In genomic region chr17:1796800-1797199, GRCh38 we compare ENCODE assay signal across 19 cellular contexts. TPM values are rescaled to one million over a fixed set of nuclear protein-coding genes. Genes with fewer than 3 reads are reported as not detected.
DNase-seq lines count a peak whose midpoint lies in the region; ATAC-seq, FAIRE-seq and TF ChIP-seq lines count a peak whose summit lies in the region.
"Had no signal": no experiment of that assay in that cellular context is flagged by ENCODE, and none has a peak within 500 bp of the region (broad histone marks: within the 10 kb centered on the region; RNA-seq: fewer than 3 reads in every experiment).

No MANE protein-coding gene starts in this region.

- no peak overlapping the region for H3K27ac ChIP-seq in right lobe of liver
- no peak overlapping the region for H3K27ac ChIP-seq in HepG2 (ENCODE audit: extremely low read length, insufficient read depth, low read length)
- H3K27ac ChIP-seq in heart left ventricle, result peak overlapping the region; percentile 19 to 85 (median 76)
- H3K27ac ChIP-seq: A549 had no signal

- H3K4me1 ChIP-seq in right lobe of liver (peaks cover 0 to 6% (median 2%) of the 10 kb centered on the region in 4 donors), HepG2 (ENCODE audit: insufficient read depth, low read length) (peaks cover 11% of the 10 kb centered on the region), heart left ventricle (peaks cover 0 to 43% (median 18%) of the 10 kb centered on the region in 12 donors)
- H3K4me1 ChIP-seq: A549, Caco-2, prostate gland had no signal

- CTCF ChIA-PET in HepG2 (lab: Yijun Ruan, JAX; ENCODE audit: low intra/inter-chr PET ratio, low total read pairs), result no interaction called here

- H3K4me2 ChIP-seq in HepG2 (ENCODE audit: low read depth, low read length), result no peak overlapping the region
- H3K4me2 ChIP-seq: A549 had no signal

- intact Hi-C loops in right lobe of liver (cut with DNase I), result no loop called here
- intact Hi-C loops in HepG2 (cut with micrococcal nuclease; ENCODE audit: unreplicated experiment), result no loop called here
- intact Hi-C loops in heart left ventricle (cut with DNase I), result loop anchor here in 2 of 10 donors (10.0 kb wide), 2 partner anchors 48 to 228 kb away; partner anchors contain the start of gene RTN4RL1 (in 1 of the 2)

- no peaks in the 10 kb centered on the region for H4K20me1 ChIP-seq in HepG2 (ENCODE audit: insufficient read depth, low read length)

- in situ Hi-C loops in HepG2 (cut with HindIII; ENCODE audit: extremely low pct_ligation_motif_present, low pct_unique_long_range_greater_than_20kb), result no loop called here

- TF ChIP-seq EP300 in HepG2 (IDR thresholded peaks at IDR 0.05; ENCODE audit: low read depth in 2 of 2, low read length in 2 of 2) (no peak), HepG2 (CRISPR knock-in tag; IDR thresholded peaks at IDR 0.05; ENCODE audit: borderline replicate concordance) (no peak)

- H2AFZ ChIP-seq in HepG2 (ENCODE audit: low read length), result no peak overlapping the region

- peaks cover 0 to 13% (median 0%) of the 10 kb centered on the region in 4 donors for H3K36me3 ChIP-seq in right lobe of liver
- H3K36me3 ChIP-seq in HepG2 (replicated peaks in 1 of 2; ENCODE audit: control insufficient read depth in 1 of 2, insufficient read depth in 2 of 2, low read length in 2 of 2), result peaks cover 7 to 28% of the 10 kb centered on the region in 2 experiments
- H3K36me3 ChIP-seq in heart left ventricle, result peaks cover 0 to 26% (median 15%) of the 10 kb centered on the region in 9 donors

- WGBS in right lobe of liver (ENCODE audit: insufficient coverage, low coverage, low lambda C conversion rate, missing lambda C conversion rate), result 15% methylated on average over 1 of the region's 1 CpG
- WGBS in HepG2 (ENCODE audit: low lambda C conversion rate), result 94% methylated on average over 1 of the region's 1 CpG
- WGBS in heart left ventricle, 4 donors, result 0 to 3% (median 1%) methylated on average over 1 of the region's 1 CpG

- peak overlapping the region; percentile 5 for H3K27ac Mint-ChIP-seq in osteocyte (ENCODE audit: unreplicated experiment)
- H3K27ac Mint-ChIP-seq: activated naive CD8-positive, alpha-beta T cell treated with anti-CD3 and anti-CD28 coated beads, Interleukin-2, amount 50 U/mL, for 24 hours had no signal

- DNase-seq in right lobe of liver (no peak), HepG2 (ENCODE audit: low spot score) (no peak), heart left ventricle (peak in 1 of 5 donors; percentile 48), osteocyte (ENCODE audit: extremely low spot score, unreplicated experiment) (no peak), MV-4-11 (lab: John Stamatoyannopoulos, UW) (no peak), GM10266 (ENCODE audit: extremely low spot score) (no peak), dermis blood vessel endothelial cell (no peak)
- DNase-seq: activated CD4-positive, alpha-beta T cell treated with anti-CD3 and anti-CD28 coated beads for 48 hours; activated naive CD8-positive, alpha-beta T cell treated with anti-CD3 and anti-CD28 coated beads, Interleukin-2, amount 50 U/mL, for 24 hours; activated T-cell treated with anti-CD3 and anti-CD28 coated beads, Interleukin-2, amount 50 U/mL, for 48 hours; Caco-2; H7; NCI-H1930; NCI-H69; stimulated activated CD4-positive, alpha-beta T cell treated with anti-CD3 and anti-CD28 coated beads, Interleukin-2, amount 100 ng/mL, for 24 hours; T-helper 2 cell had no signal

- H3K9ac ChIP-seq in HepG2 (ENCODE audit: insufficient read depth, low read depth, low read length), result no peak overlapping the region

- no TSS peak for BruUV-seq in HepG2 (replicated peaks; lab: Mats Ljungman, UMichigan)

- no peak for TF ChIP-seq CTCF in right lobe of liver (IDR thresholded peaks at IDR 0.05)
- no peak for TF ChIP-seq CTCF in HepG2 (CRISPR knock-in tag; IDR thresholded peaks at IDR 0.05)
- no peak for TF ChIP-seq CTCF in heart left ventricle (IDR thresholded peaks at IDR 0.05)
- no peak for TF ChIP-seq CTCF in osteocyte (IDR thresholded peaks at IDR 0.05)
- no peak for TF ChIP-seq CTCF in GM10266 (IDR thresholded peaks at IDR 0.05; ENCODE audit: control insufficient read depth, insufficient read depth, low read depth, missing control alignments)

- TF ChIP-seq POLR2A in right lobe of liver (IDR thresholded peaks at IDR 0.05), result no peak
- no peak for TF ChIP-seq POLR2A in HepG2 (IDR thresholded peaks at IDR 0.05; ENCODE audit: insufficient read depth in 1 of 2, low read depth in 2 of 2, low read length in 2 of 2)
- no peak for TF ChIP-seq POLR2A in heart left ventricle (IDR thresholded peaks at IDR 0.05)

- no peaks in the 10 kb centered on the region for H3K9me3 ChIP-seq in right lobe of liver
- no peaks in the 10 kb centered on the region for H3K9me3 ChIP-seq in HepG2 (ENCODE audit: low read length)
- no peaks in the 10 kb centered on the region for H3K9me3 ChIP-seq in heart left ventricle
- H3K9me3 ChIP-seq: A549, Caco-2, prostate gland had no signal

- H3K27me3 Mint-ChIP-seq in osteocyte (ENCODE audit: unreplicated experiment), result no peaks in the 10 kb centered on the region
- H3K27me3 Mint-ChIP-seq: activated naive CD8-positive, alpha-beta T cell treated with anti-CD3 and anti-CD28 coated beads, Interleukin-2, amount 50 U/mL, for 24 hours had no signal

- H3K4me3 ChIP-seq in right lobe of liver, result no peak overlapping the region
- H3K4me3 ChIP-seq in HepG2 (replicated peaks in 1 of 3; ENCODE audit: insufficient read depth in 1 of 3, low read depth in 2 of 3, low read length in 3 of 3), result no peak overlapping the region
- H3K4me3 ChIP-seq in heart left ventricle, result no peak overlapping the region
- H3K4me3 ChIP-seq: A549, prostate gland had no signal

- H3K27me3 ChIP-seq in right lobe of liver, result no peaks in the 10 kb centered on the region
- H3K27me3 ChIP-seq in HepG2 (ENCODE audit: control insufficient read depth in 1 of 2, insufficient read depth in 2 of 2, low read length in 2 of 2), result no peaks in the 10 kb centered on the region
- no peaks in the 10 kb centered on the region for H3K27me3 ChIP-seq in heart left ventricle

- no peak for FAIRE-seq in HepG2 (lab: Jason Lieb, UNC)
- FAIRE-seq: A549 had no signal

- peaks cover 8% of the 10 kb centered on the region for H3K79me2 ChIP-seq in HepG2 (ENCODE audit: insufficient read depth, low read length)

- no peaks in the 10 kb centered on the region for H3K9me3 Mint-ChIP-seq in osteocyte (ENCODE audit: unreplicated experiment)
- H3K9me3 Mint-ChIP-seq: activated naive CD8-positive, alpha-beta T cell treated with anti-CD3 and anti-CD28 coated beads, Interleukin-2, amount 50 U/mL, for 24 hours had no signal

- no peak for TF ChIP-seq RAD21 in HepG2 (CRISPR knock-in tag; IDR thresholded peaks at IDR 0.05)

- POLR2A ChIA-PET in HepG2 (lab: Yijun Ruan, JAX), result interaction anchor here (1.6 kb wide), 1 partner anchor 79 kb away, joined by 5 read pairs; no protein-coding TSS in a partner anchor

- ATAC-seq in right lobe of liver (peak in 3 of 4 donors; percentile 20 to 47 (median 27)), HepG2 (no peak), heart left ventricle (peak; percentile 75 to 87 (median 81)), GM18868 (IDR thresholded peaks at IDR 0.05; ENCODE audit: unreplicated experiment) (no peak)
- ATAC-seq: activated naive CD8-positive, alpha-beta T cell treated with anti-CD3 and anti-CD28 coated beads, Interleukin-2, amount 50 U/mL, for 24 hours had no signal

- H3K4me3 Mint-ChIP-seq in osteocyte (ENCODE audit: unreplicated experiment), result no peak overlapping the region
- H3K4me3 Mint-ChIP-seq: activated naive CD8-positive, alpha-beta T cell treated with anti-CD3 and anti-CD28 coated beads, Interleukin-2, amount 50 U/mL, for 24 hours had no signal

- peaks cover 11% of the 10 kb centered on the region for H3K36me3 Mint-ChIP-seq in osteocyte (ENCODE audit: unreplicated experiment)

- H3K4me1 Mint-ChIP-seq in osteocyte (ENCODE audit: unreplicated experiment), result peaks cover 14% of the 10 kb centered on the region

RNA-seq across cellular contexts. Expression of gene SMYD4, which starts 32.9 kb away (rescaled TPM):
- total RNA-seq in right lobe of liver (1 to 10 TPM; 4.6 to 6.7 (median 6.0) TPM), HepG2 (2016; rRNA removed; fragmentation: Illumina TruSeq; extraction: Trizol) (9.8 and 11.3 TPM in 2 replicates), heart left ventricle (10 to 100 TPM in 3 of 9 donors, 1 to 10 TPM in 6; 5.2 to 15.9 (median 8.3) TPM), osteocyte (11.2 and 14.4 TPM in 2 replicates), dermis blood vessel endothelial cell (10.7 and 13.1 TPM in 2 replicates)
- 6.9 and 7.8 TPM in 2 replicates for total RNA-seq in HepG2 (2016; cell fraction: cytosol; rRNA removed; fragmentation: Illumina TruSeq; extraction: Trizol; ENCODE audit: low read depth)
- 8.4 and 10.3 TPM in 2 replicates for total RNA-seq in HepG2 (2016; cell fraction: insoluble cytoplasmic fraction; rRNA removed; fragmentation: Illumina TruSeq; extraction: Trizol)
- total RNA-seq in HepG2 (2016; cell fraction: membrane; rRNA removed; fragmentation: Illumina TruSeq; extraction: Trizol), result 5.6 and 5.7 TPM in 2 replicates
- 15.8 and 16.9 TPM in 2 replicates for total RNA-seq in HepG2 (2016; cell fraction: nucleus; rRNA removed; fragmentation: Illumina TruSeq; extraction: Trizol)
- polyA plus RNA-seq in HepG2 (2011; rRNA removed) (7.4 and 7.9 TPM in 2 replicates), heart left ventricle (1 to 10 TPM; 5.6 to 6.5 TPM)
- 3.4 and 4.0 TPM in 2 replicates for polyA plus RNA-seq in HepG2 (2011; cell fraction: cytosol; rRNA removed)
- polyA plus RNA-seq in HepG2 (2011; cell fraction: nucleus; rRNA removed), result 10.1 and 12.5 TPM in 2 replicates
- 4.6 and 6.0 TPM in 2 replicates for polyA plus RNA-seq in HepG2 (2012)
- 1.3 and 2.0 TPM in 2 replicates for polyA plus RNA-seq in HepG2 (2016; cell fraction: cytosol; fragmentation: Illumina TruSeq; extraction: Trizol; ENCODE audit: low read depth)
- 4.1 and 5.3 TPM in 2 replicates for polyA plus RNA-seq in HepG2 (2016; cell fraction: insoluble cytoplasmic fraction; fragmentation: Illumina TruSeq; extraction: Trizol; ENCODE audit: low read depth)
- 1.4 and 1.8 TPM in 2 replicates for polyA plus RNA-seq in HepG2 (2016; cell fraction: membrane; fragmentation: Illumina TruSeq; extraction: Trizol; ENCODE audit: low read depth)
- 18.3 and 20.1 TPM in 2 replicates for polyA plus RNA-seq in HepG2 (2016; cell fraction: nucleus; fragmentation: Illumina TruSeq; extraction: Trizol; ENCODE audit: insufficient read depth, low read depth)
- 19.3 and 35.9 TPM in 2 replicates for polyA minus RNA-seq in HepG2 (2011; rRNA and poly(A)+ RNA removed; ENCODE audit: low replicate concordance)
- polyA minus RNA-seq in HepG2 (2011; cell fraction: cytosol; rRNA and poly(A)+ RNA removed), result 3.6 and 3.8 TPM in 2 replicates
- 19.4 and 21.5 TPM in 2 replicates for polyA minus RNA-seq in HepG2 (2011; cell fraction: nucleus; rRNA and poly(A)+ RNA removed)

RNA-seq across cellular contexts. Expression of gene RPA1, which starts 33.0 kb away (rescaled TPM):
- total RNA-seq in right lobe of liver, result 10 to 100 TPM; 10.9 to 35.5 (median 29.2) TPM
- total RNA-seq in HepG2 (2016; rRNA removed; fragmentation: Illumina TruSeq; extraction: Trizol), result 13.9 and 53.3 TPM in 2 replicates
- 8.1 and 14.0 TPM in 2 replicates for total RNA-seq in HepG2 (2016; cell fraction: cytosol; rRNA removed; fragmentation: Illumina TruSeq; extraction: Trizol; ENCODE audit: low read depth)
- total RNA-seq in HepG2 (2016; cell fraction: insoluble cytoplasmic fraction; rRNA removed; fragmentation: Illumina TruSeq; extraction: Trizol), result 13.1 and 49.9 TPM in 2 replicates
- total RNA-seq in HepG2 (2016; cell fraction: membrane; rRNA removed; fragmentation: Illumina TruSeq; extraction: Trizol), result 13.5 and 14.0 TPM in 2 replicates
- 20.2 and 24.8 TPM in 2 replicates for total RNA-seq in HepG2 (2016; cell fraction: nucleus; rRNA removed; fragmentation: Illumina TruSeq; extraction: Trizol)
- polyA plus RNA-seq in HepG2 (2011; rRNA removed), result 25.6 and 37.6 TPM in 2 replicates
- 27.1 and 28.9 TPM in 2 replicates for polyA plus RNA-seq in HepG2 (2011; cell fraction: cytosol; rRNA removed)
- polyA plus RNA-seq in HepG2 (2011; cell fraction: nucleus; rRNA removed), result 16.5 and 18.5 TPM in 2 replicates
- 17.6 and 31.9 TPM in 2 replicates for polyA plus RNA-seq in HepG2 (2012)
- 3.7 and 4.5 TPM in 2 replicates for polyA plus RNA-seq in HepG2 (2016; cell fraction: cytosol; fragmentation: Illumina TruSeq; extraction: Trizol; ENCODE audit: low read depth)
- 101 and 117 TPM in 2 replicates for polyA plus RNA-seq in HepG2 (2016; cell fraction: insoluble cytoplasmic fraction; fragmentation: Illumina TruSeq; extraction: Trizol; ENCODE audit: low read depth)
- 10.9 and 12.5 TPM in 2 replicates for polyA plus RNA-seq in HepG2 (2016; cell fraction: membrane; fragmentation: Illumina TruSeq; extraction: Trizol; ENCODE audit: low read depth)
- polyA plus RNA-seq in HepG2 (2016; cell fraction: nucleus; fragmentation: Illumina TruSeq; extraction: Trizol; ENCODE audit: insufficient read depth, low read depth), result 50.9 and 54.7 TPM in 2 replicates
- polyA minus RNA-seq in HepG2 (2011; rRNA and poly(A)+ RNA removed; ENCODE audit: low replicate concordance), result 36.8 and 136 TPM in 2 replicates
- 17.9 and 20.5 TPM in 2 replicates for polyA minus RNA-seq in HepG2 (2011; cell fraction: cytosol; rRNA and poly(A)+ RNA removed)
- 8.1 and 9.6 TPM in 2 replicates for polyA minus RNA-seq in HepG2 (2011; cell fraction: nucleus; rRNA and poly(A)+ RNA removed)
- 10 to 100 TPM; 20.1 to 87.4 (median 64.6) TPM for total RNA-seq in heart left ventricle
- polyA plus RNA-seq in heart left ventricle, result 10 to 100 TPM; 10.4 to 35.0 TPM
- total RNA-seq in osteocyte, result 75.3 and 84.8 TPM in 2 replicates
- total RNA-seq in dermis blood vessel endothelial cell, result 21.3 and 57.4 TPM in 2 replicates

RNA-seq across cellular contexts. Expression of gene SERPINF1, which starts 34.9 kb away (rescaled TPM):
- 1,000 to 10,000 TPM in 2 of 6 experiments, 100 to 1,000 TPM in 4; 621 to 1,110 (median 800) TPM for total RNA-seq in right lobe of liver
- 418 and 853 TPM in 2 replicates for total RNA-seq in HepG2 (2016; rRNA removed; fragmentation: Illumina TruSeq; extraction: Trizol)
- total RNA-seq in HepG2 (2016; cell fraction: cytosol; rRNA removed; fragmentation: Illumina TruSeq; extraction: Trizol; ENCODE audit: low read depth), result 177 and 189 TPM in 2 replicates
- 427 and 844 TPM in 2 replicates for total RNA-seq in HepG2 (2016; cell fraction: insoluble cytoplasmic fraction; rRNA removed; fragmentation: Illumina TruSeq; extraction: Trizol)
- total RNA-seq in HepG2 (2016; cell fraction: membrane; rRNA removed; fragmentation: Illumina TruSeq; extraction: Trizol), result 209 and 251 TPM in 2 replicates
- 690 and 808 TPM in 2 replicates for total RNA-seq in HepG2 (2016; cell fraction: nucleus; rRNA removed; fragmentation: Illumina TruSeq; extraction: Trizol)
- polyA plus RNA-seq in HepG2 (2011; rRNA removed), result 2,101 and 2,733 TPM in 2 replicates
- polyA plus RNA-seq in HepG2 (2011; cell fraction: cytosol; rRNA removed), result 2,219 and 2,408 TPM in 2 replicates
- polyA plus RNA-seq in HepG2 (2011; cell fraction: nucleus; rRNA removed), result 1,095 and 1,323 TPM in 2 replicates
- polyA plus RNA-seq in HepG2 (2012), result 624 and 785 TPM in 2 replicates
- 255 and 290 TPM in 2 replicates for polyA plus RNA-seq in HepG2 (2016; cell fraction: cytosol; fragmentation: Illumina TruSeq; extraction: Trizol; ENCODE audit: low read depth)
- polyA plus RNA-seq in HepG2 (2016; cell fraction: insoluble cytoplasmic fraction; fragmentation: Illumina TruSeq; extraction: Trizol; ENCODE audit: low read depth), result 625 and 642 TPM in 2 replicates
- polyA plus RNA-seq in HepG2 (2016; cell fraction: membrane; fragmentation: Illumina TruSeq; extraction: Trizol; ENCODE audit: low read depth), result 280 and 299 TPM in 2 replicates
- polyA plus RNA-seq in HepG2 (2016; cell fraction: nucleus; fragmentation: Illumina TruSeq; extraction: Trizol; ENCODE audit: insufficient read depth, low read depth), result 1,428 and 1,667 TPM in 2 replicates
- polyA minus RNA-seq in HepG2 (2011; rRNA and poly(A)+ RNA removed; ENCODE audit: low replicate concordance), result 1.4 and 887 TPM in 2 replicates
- 345 and 528 TPM in 2 replicates for polyA minus RNA-seq in HepG2 (2011; cell fraction: cytosol; rRNA and poly(A)+ RNA removed)
- polyA minus RNA-seq in HepG2 (2011; cell fraction: nucleus; rRNA and poly(A)+ RNA removed), result 167 and 268 TPM in 2 replicates
- 100 to 1,000 TPM in 5 of 9 donors, 10 to 100 TPM in 4; 67.5 to 460 (median 103) TPM for total RNA-seq in heart left ventricle
- 100 to 1,000 TPM; 101 to 125 TPM for polyA plus RNA-seq in heart left ventricle
- total RNA-seq in osteocyte, result 164 and 175 TPM in 2 replicates
- 0.37 TPM in 1 of 2 replicates, not detected in the other for total RNA-seq in dermis blood vessel endothelial cell

RNA-seq across cellular contexts. Expression of gene SERPINF2, which starts 54.1 kb away (rescaled TPM):
- 1,000 to 10,000 TPM; 1,040 to 1,391 (median 1,137) TPM for total RNA-seq in right lobe of liver
- total RNA-seq in HepG2 (2016; rRNA removed; fragmentation: Illumina TruSeq; extraction: Trizol), result 123 and 309 TPM in 2 replicates
- total RNA-seq in HepG2 (2016; cell fraction: cytosol; rRNA removed; fragmentation: Illumina TruSeq; extraction: Trizol; ENCODE audit: low read depth), result 43.1 and 45.3 TPM in 2 replicates
- total RNA-seq in HepG2 (2016; cell fraction: insoluble cytoplasmic fraction; rRNA removed; fragmentation: Illumina TruSeq; extraction: Trizol), result 113 and 316 TPM in 2 replicates
- 90.4 and 105 TPM in 2 replicates for total RNA-seq in HepG2 (2016; cell fraction: membrane; rRNA removed; fragmentation: Illumina TruSeq; extraction: Trizol)
- 243 and 286 TPM in 2 replicates for total RNA-seq in HepG2 (2016; cell fraction: nucleus; rRNA removed; fragmentation: Illumina TruSeq; extraction: Trizol)
- 548 and 871 TPM in 2 replicates for polyA plus RNA-seq in HepG2 (2011; rRNA removed)
- 573 and 676 TPM in 2 replicates for polyA plus RNA-seq in HepG2 (2011; cell fraction: cytosol; rRNA removed)
- 1,260 and 1,369 TPM in 2 replicates for polyA plus RNA-seq in HepG2 (2011; cell fraction: nucleus; rRNA removed)
- 401 and 511 TPM in 2 replicates for polyA plus RNA-seq in HepG2 (2012)
- 58.6 and 61.9 TPM in 2 replicates for polyA plus RNA-seq in HepG2 (2016; cell fraction: cytosol; fragmentation: Illumina TruSeq; extraction: Trizol; ENCODE audit: low read depth)
- polyA plus RNA-seq in HepG2 (2016; cell fraction: insoluble cytoplasmic fraction; fragmentation: Illumina TruSeq; extraction: Trizol; ENCODE audit: low read depth), result 142 and 163 TPM in 2 replicates
- polyA plus RNA-seq in HepG2 (2016; cell fraction: membrane; fragmentation: Illumina TruSeq; extraction: Trizol; ENCODE audit: low read depth), result 96.0 and 97.4 TPM in 2 replicates
- 572 and 581 TPM in 2 replicates for polyA plus RNA-seq in HepG2 (2016; cell fraction: nucleus; fragmentation: Illumina TruSeq; extraction: Trizol; ENCODE audit: insufficient read depth, low read depth)
- polyA minus RNA-seq in HepG2 (2011; rRNA and poly(A)+ RNA removed; ENCODE audit: low replicate concordance), result 1.3 and 600 TPM in 2 replicates
- polyA minus RNA-seq in HepG2 (2011; cell fraction: cytosol; rRNA and poly(A)+ RNA removed), result 283 and 408 TPM in 2 replicates
- polyA minus RNA-seq in HepG2 (2011; cell fraction: nucleus; rRNA and poly(A)+ RNA removed), result 211 and 291 TPM in 2 replicates
- total RNA-seq in heart left ventricle, result 1 to 10 TPM in 2 of 9 donors, under 1 TPM in 6, not detected in 1; 0.25 to 1.8 (median 0.77) TPM
- 1 to 10 TPM in 1 of 2 donors, under 1 TPM in 1; 0.65 to 1.4 TPM for polyA plus RNA-seq in heart left ventricle
- total RNA-seq in osteocyte, result 0.38 and 0.50 TPM in 2 replicates
- 0.05 and 0.17 TPM in 2 replicates for total RNA-seq in dermis blood vessel endothelial cell

Comparison
In these comparisons a context has a peak if more than half of its experiments do, and no peak if none do; other contexts are left out.
1. ATAC-seq: peak in right lobe of liver (3 of 4) and heart left ventricle (4 of 4); none in HepG2 (single experiment) and GM18868 (single experiment).
2. H3K27ac ChIP-seq: peak in heart left ventricle (12 of 12); none in right lobe of liver (0 of 3) and HepG2 (single experiment).
3. RNA of gene SERPINF1, which starts 34.9 kb away (total RNA-seq): 177 to 853 TPM in HepG2, 621 to 1,110 TPM in right lobe of liver, 164 to 175 TPM in osteocyte and 67.5 to 460 TPM in heart left ventricle; 0.37 TPM in dermis blood vessel endothelial cell; every median in the first group is over 10 times any median in the second.